1 cellular context compared by ENCODE assay signal in genomic region chr1:231564373-231564772, GRCh38.
TF ChIP-seq lines count a peak whose summit lies in the region.

No MANE protein-coding gene starts in this region.

TF ChIP-seq in GM12878, 131 proteins besides CTCF, POLR2A, EP300 and RAD21 (continued from another document):
- TF ChIP-seq CEBPZ (IDR thresholded peaks at IDR 0.05; ENCODE audit: low read depth, low read length) = no peak
- no peak for TF ChIP-seq NR2C1 (IDR thresholded peaks at IDR 0.05)
- TF ChIP-seq ASH2L (IDR thresholded peaks at IDR 0.05; ENCODE audit: borderline replicate concordance, low read depth) = no peak
- no peak for TF ChIP-seq CREM (IDR thresholded peaks at IDR 0.05; ENCODE audit: low read depth)
- no peak for TF ChIP-seq NRF1 (conservative IDR thresholded peaks at IDR 0.05; ENCODE audit: low read depth, low read length)
- no peak for TF ChIP-seq LARP7 (IDR thresholded peaks at IDR 0.05)
- no peak for TF ChIP-seq ESRRA (IDR thresholded peaks at IDR 0.05; ENCODE audit: low read length)
- no peak for TF ChIP-seq IRF3 (IDR thresholded peaks at IDR 0.05)
- TF ChIP-seq SIX5 (IDR thresholded peaks at IDR 0.05; ENCODE audit: low read depth, low read length, severe bottlenecking) = no peak
- no peak for TF ChIP-seq IRF5 (IDR thresholded peaks at IDR 0.05; ENCODE audit: borderline replicate concordance)
- TF ChIP-seq SREBF2 (IDR thresholded peaks at IDR 0.05; ENCODE audit: low read length) = no peak
- no peak for TF ChIP-seq ZNF274 (IDR thresholded peaks at IDR 0.05; ENCODE audit: insufficient read depth, insufficient read length)
- TF ChIP-seq JUND (IDR thresholded peaks at IDR 0.05; ENCODE audit: low read depth, low read length) = no peak
- TF ChIP-seq TCF7 (IDR thresholded peaks at IDR 0.05; ENCODE audit: borderline replicate concordance) = no peak
- TF ChIP-seq CHD4 (IDR thresholded peaks at IDR 0.05) = no peak
- no peak for TF ChIP-seq HDGF (IDR thresholded peaks at IDR 0.05)
- TF ChIP-seq JUNB (IDR thresholded peaks at IDR 0.05) = no peak
- no peak for TF ChIP-seq POU2F2 (IDR thresholded peaks at IDR 0.05; ENCODE audit: borderline replicate concordance, low read depth, low read length)
